ENCODE assay signal across 11 cellular contexts in the genomic region with DNA sequence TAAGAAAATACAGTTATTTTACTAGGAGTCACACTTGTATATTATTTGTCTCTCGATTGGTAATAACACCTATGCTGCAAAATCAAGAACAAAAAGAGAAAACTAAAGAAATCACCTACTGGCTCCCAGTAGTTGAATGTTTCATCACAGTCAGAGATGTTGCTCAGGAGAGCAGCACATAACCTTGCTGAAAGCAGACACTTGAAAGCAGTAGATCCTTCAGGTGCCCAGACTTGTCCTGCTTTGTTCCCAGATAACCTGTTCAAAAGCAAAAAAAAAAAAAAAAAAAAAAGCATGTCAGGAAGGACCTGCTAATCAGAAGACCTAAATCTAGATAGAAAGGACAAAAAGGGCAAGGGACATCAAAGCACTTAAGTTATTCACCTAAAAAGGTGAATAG. TPM values are rescaled to one million over a fixed set of nuclear protein-coding genes. Genes with fewer than 3 reads are reported as not detected.
DNase-seq lines count a peak whose midpoint lies in the region; ATAC-seq and TF ChIP-seq lines count a peak whose summit lies in the region.
"Had no signal": no experiment of that assay in that cellular context is flagged by ENCODE, and none has a peak within 500 bp of the region (broad histone marks: within the 10 kb centered on the region; RNA-seq: fewer than 3 reads in every experiment).

No MANE protein-coding gene starts in this region.

- POLR2A ChIA-PET in AG04449 (lab: Yijun Ruan, JAX) = interaction anchor here (0.6 to 1.0 kb wide), 3 partner anchors 23 to 57 kb away, joined by 3 to 4 read pairs (median 3); a partner anchor contains a TSS
- POLR2A ChIA-PET in activated CD8-positive, alpha-beta T cell treated with anti-CD3 and anti-CD28 coated beads, Interleukin-2, amount 10 ng/mL, durations not matched to agents 7 days and 5 days (lab: Charles Lee) = interaction anchor here (0.6 to 3.0 kb wide), 7 partner anchors 10 to 142 kb away, joined by 3 to 21 read pairs (median 4); no protein-coding TSS in a partner anchor

- H3K56ac ChIP-seq in mesendoderm (ENCODE audit: low read length) = no peak overlapping the region

- H3K23ac ChIP-seq in mesenchymal stem cell (ENCODE audit: low read length in 2 of 2) = no peak overlapping the region
- no peak overlapping the region for H3K23ac ChIP-seq in mesendoderm (ENCODE audit: low read length)

- no peak overlapping the region for H2BK15ac ChIP-seq in mesenchymal stem cell (ENCODE audit: low read depth, poor library complexity, severe bottlenecking)
- H2BK15ac ChIP-seq in mesendoderm (replicated peaks; ENCODE audit: low read depth) = no peak overlapping the region

- 100% methylated on average over 1 of the region's 1 CpG for WGBS in mesenchymal stem cell
- WGBS in mesendoderm (ENCODE audit: extremely low coverage, insufficient coverage, low lambda C conversion rate) = no CpG with 5 or more reads among the region's 1 CpG

- H2AK5ac ChIP-seq in mesenchymal stem cell (ENCODE audit: low read length, severe bottlenecking) (no peak overlapping the region), mesendoderm (ENCODE audit: low read length) (no peak overlapping the region)

- no peak overlapping the region for H4K5ac ChIP-seq in mesendoderm (ENCODE audit: low read length)

- no peaks in the 10 kb centered on the region for H3K9me2 ChIP-seq in GM23338 (ENCODE audit: insufficient read depth)

- no peak overlapping the region; the same call in 1 of the 2 replicates for H3K4me2 ChIP-seq in GM23338
- H3K4me2 ChIP-seq in mesenchymal stem cell (ENCODE audit: low read length, poor library complexity, severe bottlenecking) = no peak overlapping the region
- no peak overlapping the region for H3K4me2 ChIP-seq in mesendoderm (ENCODE audit: low read length)

- no peak overlapping the region for H3K27ac Mint-ChIP-seq in GM23338
- H3K27ac Mint-ChIP-seq in activated CD8-positive, alpha-beta T cell treated with anti-CD3 and anti-CD28 coated beads, Interleukin-2, amount 10 ng/mL, durations not matched to agents 7 days and 5 days = no peak overlapping the region

- H4K20me1 ChIP-seq in GM23338 (replicated peaks; ENCODE audit: insufficient read depth) = no peaks in the 10 kb centered on the region

- H2BK120ac ChIP-seq in mesenchymal stem cell (ENCODE audit: low read depth, low read length) (no peak overlapping the region), mesendoderm (ENCODE audit: low read depth, low read length) (no peak overlapping the region)

- H4K91ac ChIP-seq in mesenchymal stem cell (ENCODE audit: low read length) = no peak overlapping the region

- H3K27me3 ChIP-seq in GM23338 (ENCODE audit: insufficient read depth) (no peaks in the 10 kb centered on the region), mesenchymal stem cell (ENCODE audit: control insufficient read depth in 1 of 2, insufficient read depth in 1 of 2, low read length in 2 of 2) (no peaks in the 10 kb centered on the region), mesendoderm (ENCODE audit: insufficient read depth, low read length, poor library complexity) (no peaks in the 10 kb centered on the region)
- H3K27me3 ChIP-seq: uterus had no signal

- H2AFZ ChIP-seq in GM23338 (no peak overlapping the region), mesenchymal stem cell (ENCODE audit: low read depth, low read length) (no peak overlapping the region)

- H3K4me1 ChIP-seq in GM23338 (ENCODE audit: insufficient read depth) (peaks cover 12% of the 10 kb centered on the region; the same call in 1 of the 2 replicates), mesenchymal stem cell (ENCODE audit: control insufficient read depth, insufficient read depth, low read depth, low read length) (peaks cover 3% of the 10 kb centered on the region), mesendoderm (ENCODE audit: control insufficient read depth, low read depth, low read length) (no peaks in the 10 kb centered on the region)
- H3K4me1 ChIP-seq: uterus had no signal

- H3K27me3 Mint-ChIP-seq in GM23338 (ENCODE audit: insufficient read depth, low read depth, poor library complexity) = peaks cover 6% of the 10 kb centered on the region
- no peaks in the 10 kb centered on the region for H3K27me3 Mint-ChIP-seq in activated CD8-positive, alpha-beta T cell treated with anti-CD3 and anti-CD28 coated beads, Interleukin-2, amount 10 ng/mL, durations not matched to agents 7 days and 5 days (ENCODE audit: low read depth)

- H3K79me2 ChIP-seq in GM23338 (replicated peaks; ENCODE audit: insufficient read depth) (no peaks in the 10 kb centered on the region), mesendoderm (ENCODE audit: control insufficient read depth, insufficient read depth, low read length) (no peaks in the 10 kb centered on the region)

- no peaks in the 10 kb centered on the region for H3K9me3 Mint-ChIP-seq in GM23338
- H3K9me3 Mint-ChIP-seq in activated CD8-positive, alpha-beta T cell treated with anti-CD3 and anti-CD28 coated beads, Interleukin-2, amount 10 ng/mL, durations not matched to agents 7 days and 5 days (ENCODE audit: insufficient read depth) = no peaks in the 10 kb centered on the region

- in situ Hi-C loops in KBM-7 (cut with MboI; ENCODE audit: low pct_unique_long_range_greater_than_20kb, low sequenced_read_pairs) = no loop called here

- peaks cover 13% of the 10 kb centered on the region for H3K36me3 Mint-ChIP-seq in GM23338 (ENCODE audit: low read depth)
- peaks cover 36% of the 10 kb centered on the region for H3K36me3 Mint-ChIP-seq in activated CD8-positive, alpha-beta T cell treated with anti-CD3 and anti-CD28 coated beads, Interleukin-2, amount 10 ng/mL, durations not matched to agents 7 days and 5 days (ENCODE audit: low read depth)

- H3K9ac ChIP-seq in mesenchymal stem cell (ENCODE audit: low read length) (peak overlapping the region; percentile 92), mesendoderm (ENCODE audit: low read length) (no peak overlapping the region)

- H3K9me3 ChIP-seq in mesenchymal stem cell (ENCODE audit: control insufficient read depth, low read length) = no peaks in the 10 kb centered on the region
- H3K9me3 ChIP-seq: uterus had no signal

- H3K36me3 ChIP-seq in GM23338 (ENCODE audit: insufficient read depth) (0 out of 2 replicates have a peak, but pooled peaks cover 6% of the 10 kb centered on the region), mesenchymal stem cell (ENCODE audit: control insufficient read depth in 1 of 2, insufficient read depth in 2 of 2, low read depth in 1 of 2, low read length in 2 of 2) (peaks cover 7 to 40% of the 10 kb centered on the region in 2 experiments), mesendoderm (ENCODE audit: control insufficient read depth, insufficient read depth, low read length) (no peaks in the 10 kb centered on the region)
- H3K36me3 ChIP-seq: uterus had no signal

- peaks cover 12% of the 10 kb centered on the region for H3K79me1 ChIP-seq in mesenchymal stem cell (replicated peaks; ENCODE audit: low read length, poor library complexity, severe bottlenecking)
- no peaks in the 10 kb centered on the region for H3K79me1 ChIP-seq in mesendoderm (ENCODE audit: low read length)

- H3K4me3 Mint-ChIP-seq in GM23338 = no peak overlapping the region
- H3K4me3 Mint-ChIP-seq in activated CD8-positive, alpha-beta T cell treated with anti-CD3 and anti-CD28 coated beads, Interleukin-2, amount 10 ng/mL, durations not matched to agents 7 days and 5 days = peak overlapping the region; percentile 49

- no peak overlapping the region for H3K18ac ChIP-seq in mesenchymal stem cell (ENCODE audit: low read depth in 1 of 2, low read length in 2 of 2)
- H3K18ac ChIP-seq in mesendoderm (ENCODE audit: low read length) = no peak overlapping the region

- H2BK5ac ChIP-seq in mesenchymal stem cell (ENCODE audit: low read depth, low read length, poor library complexity, severe bottlenecking) (no peak overlapping the region), mesendoderm (ENCODE audit: low read length) (no peak overlapping the region)

- no peak for TF ChIP-seq CTCF in AG04449 (IDR thresholded peaks at IDR 0.05; ENCODE audit: insufficient read depth, low read length, missing control alignments)
- TF ChIP-seq CTCF in GM23338 (conservative IDR thresholded peaks at IDR 0.05; ENCODE audit: low read depth in 2 of 2) = no peak

- H2BK12ac ChIP-seq in mesenchymal stem cell (ENCODE audit: low read length in 2 of 2) = no peak overlapping the region

- peaks cover 11% of the 10 kb centered on the region; the same call in 2 of the 3 replicates for H3K4me1 Mint-ChIP-seq in GM23338
- peaks cover 23% of the 10 kb centered on the region for H3K4me1 Mint-ChIP-seq in activated CD8-positive, alpha-beta T cell treated with anti-CD3 and anti-CD28 coated beads, Interleukin-2, amount 10 ng/mL, durations not matched to agents 7 days and 5 days (ENCODE audit: low read depth)

- H3F3A ChIP-seq in GM23338 (replicated peaks; ENCODE audit: low read depth) = no peaks in the 10 kb centered on the region

- ATAC-seq in GM23338 (no peak), left lobe of liver (no peak)
- ATAC-seq in activated CD8-positive, alpha-beta T cell treated with anti-CD3 and anti-CD28 coated beads, Interleukin-2, amount 10 ng/mL, durations not matched to agents 7 days and 5 days = no peak

- DNase-seq in AG04449 (ENCODE audit: low read depth, low spot score) = no peak
- no peak for DNase-seq in GM23338 (ENCODE audit: low spot score)
- no peak for DNase-seq in activated CD8-positive, alpha-beta T cell treated with anti-CD3 and anti-CD28 coated beads, Interleukin-2, amount 10 ng/mL, durations not matched to agents 7 days and 5 days
- DNase-seq in mesenchymal stem cell = no peak
- DNase-seq in mesendoderm = no peak
- no peak for DNase-seq in DMS53 treated with DMSO at 0.1 percent for 48 hours (lab: John Stamatoyannopoulos, UW; ENCODE audit: unreplicated experiment)
- DNase-seq in left lobe of liver (ENCODE audit: low spot score) = no peak
- no peak for DNase-seq in KBM-7
- DNase-seq: stimulated activated CD4-positive, alpha-beta T cell treated with anti-CD3 and anti-CD28 coated beads, Interleukin-4, amount 100 ng/mL, for 1 hour; uterus had no signal

- no peak overlapping the region for H4K8ac ChIP-seq in mesenchymal stem cell (ENCODE audit: low read length)
- no peak overlapping the region for H4K8ac ChIP-seq in mesendoderm (ENCODE audit: low read depth, low read length)

- H3K27ac ChIP-seq in GM23338 (ENCODE audit: low read depth) (no peak overlapping the region), mesenchymal stem cell (ENCODE audit: low read length, poor library complexity, severe bottlenecking) (no peak overlapping the region), mesendoderm (ENCODE audit: low read depth, low read length) (no peak overlapping the region)

- no peak overlapping the region for H3K14ac ChIP-seq in mesenchymal stem cell (ENCODE audit: low read length in 2 of 2)

- H3K4ac ChIP-seq in mesenchymal stem cell (ENCODE audit: low read depth in 1 of 2, low read length in 2 of 2) (no peak overlapping the region), mesendoderm (ENCODE audit: low read depth, low read length) (no peak overlapping the region)

- H3K4me3 ChIP-seq in AG04449 (ENCODE audit: low read depth, low read length) (peak overlapping the region; percentile 90; the same call in 1 of the 2 replicates), GM23338 (peak overlapping the region; percentile 80; the same call in 1 of the 2 replicates), mesenchymal stem cell (ENCODE audit: insufficient read depth in 1 of 2, low read depth in 1 of 2, low read length in 2 of 2) (peak overlapping the region in 1 of 2 experiments; percentile 94), mesendoderm (ENCODE audit: low read length) (no peak overlapping the region)

- CTCF ChIA-PET in AG04449 (lab: Yijun Ruan, JAX) = interaction anchor here (0.8 to 4.0 kb wide), 17 partner anchors 8 to 410 kb away, joined by 3 to 26 read pairs (median 4); a partner anchor contains a TSS
- CTCF ChIA-PET in activated CD8-positive, alpha-beta T cell treated with anti-CD3 and anti-CD28 coated beads, Interleukin-2, amount 10 ng/mL, durations not matched to agents 7 days and 5 days (lab: Charles Lee) = interaction anchor here (0.6 to 2.4 kb wide), 11 partner anchors 9 to 410 kb away, joined by 3 to 14 read pairs (median 4); no protein-coding TSS in a partner anchor

RNA-seq across cellular contexts. Expression of a gene that starts 1.3 kb away (rescaled TPM):
- 20.2 and 31.1 TPM in 2 replicates for total RNA-seq in GM23338 (2014; rRNA removed; shearing (Covaris generic))
- 24.8 and 25.4 TPM in 2 replicates for polyA plus RNA-seq in GM23338 (2016; fragmentation: Nextera tagmentation; extraction: Ambion mirVana)
- total RNA-seq in activated CD8-positive, alpha-beta T cell treated with anti-CD3 and anti-CD28 coated beads, Interleukin-2, amount 10 ng/mL, durations not matched to agents 7 days and 5 days = 10 to 100 TPM; 29.2 to 31.1 TPM
- polyA plus RNA-seq in mesenchymal stem cell (2013, experiment 1 of 2) = 42.4 TPM
- polyA plus RNA-seq in mesenchymal stem cell (2013, experiment 2 of 2) = 43.8 TPM
- polyA plus RNA-seq in mesendoderm (2013, experiment 1 of 2) = 36.5 TPM
- 34.0 TPM for polyA plus RNA-seq in mesendoderm (2013, experiment 2 of 2)
- 15.0 TPM for total RNA-seq in left lobe of liver

RNA-seq across cellular contexts. Expression of a gene that starts 8.9 kb away (rescaled TPM):
- total RNA-seq in GM23338 (2014; rRNA removed; shearing (Covaris generic)) = 2.4 and 3.0 TPM in 2 replicates
- polyA plus RNA-seq in GM23338 (2016; fragmentation: Nextera tagmentation; extraction: Ambion mirVana) = 1.6 TPM in 2 replicates
- total RNA-seq in activated CD8-positive, alpha-beta T cell treated with anti-CD3 and anti-CD28 coated beads, Interleukin-2, amount 10 ng/mL, durations not matched to agents 7 days and 5 days = 1 to 10 TPM; 4.4 to 5.9 TPM
- polyA plus RNA-seq in mesenchymal stem cell (2013, experiment 1 of 2) = 1.0 TPM
- 0.95 TPM for polyA plus RNA-seq in mesenchymal stem cell (2013, experiment 2 of 2)
- 1.6 TPM for polyA plus RNA-seq in mesendoderm (2013, experiment 1 of 2)
- polyA plus RNA-seq in mesendoderm (2013, experiment 2 of 2) = 1.6 TPM
- total RNA-seq in left lobe of liver = 0.70 TPM

RNA-seq across cellular contexts. Expression of a gene that starts 9.2 kb away (rescaled TPM):
- total RNA-seq in GM23338 (2014; rRNA removed; shearing (Covaris generic)) = 9.9 and 15.8 TPM in 2 replicates
- 52.8 and 55.8 TPM in 2 replicates for polyA plus RNA-seq in GM23338 (2016; fragmentation: Nextera tagmentation; extraction: Ambion mirVana)
- total RNA-seq in activated CD8-positive, alpha-beta T cell treated with anti-CD3 and anti-CD28 coated beads, Interleukin-2, amount 10 ng/mL, durations not matched to agents 7 days and 5 days = 10 to 100 TPM; 17.8 to 18.3 TPM
- 14.6 TPM for polyA plus RNA-seq in mesenchymal stem cell (2013, experiment 1 of 2)
- 13.8 TPM for polyA plus RNA-seq in mesenchymal stem cell (2013, experiment 2 of 2)
- 22.5 TPM for polyA plus RNA-seq in mesendoderm (2013, experiment 1 of 2)
- polyA plus RNA-seq in mesendoderm (2013, experiment 2 of 2) = 24.1 TPM
- total RNA-seq in left lobe of liver = 12.5 TPM

RNA-seq across cellular contexts. Expression of a gene that starts 41.5 kb away (rescaled TPM):
- total RNA-seq in GM23338 (2014; rRNA removed; shearing (Covaris generic)) = 6.1 and 6.8 TPM in 2 replicates
- polyA plus RNA-seq in GM23338 (2016; fragmentation: Nextera tagmentation; extraction: Ambion mirVana) = 8.4 and 9.6 TPM in 2 replicates
- not detected for total RNA-seq in activated CD8-positive, alpha-beta T cell treated with anti-CD3 and anti-CD28 coated beads, Interleukin-2, amount 10 ng/mL, durations not matched to agents 7 days and 5 days
- polyA plus RNA-seq in mesenchymal stem cell (2013, experiment 1 of 2) = 9.0 TPM
- polyA plus RNA-seq in mesenchymal stem cell (2013, experiment 2 of 2) = 9.8 TPM
- 3.4 TPM for polyA plus RNA-seq in mesendoderm (2013, experiment 1 of 2)
- 4.2 TPM for polyA plus RNA-seq in mesendoderm (2013, experiment 2 of 2)
- total RNA-seq in left lobe of liver = 4.8 TPM
- total RNA-seq: mononuclear cell had no signal

RNA-seq across cellular contexts. Expression of a gene that starts 42.4 kb away (rescaled TPM):
- total RNA-seq in GM23338 (2014; rRNA removed; shearing (Covaris generic)) = 1.0 and 3.5 TPM in 2 replicates
- 2.2 and 2.6 TPM in 2 replicates for polyA plus RNA-seq in GM23338 (2016; fragmentation: Nextera tagmentation; extraction: Ambion mirVana)
- total RNA-seq in activated CD8-positive, alpha-beta T cell treated with anti-CD3 and anti-CD28 coated beads, Interleukin-2, amount 10 ng/mL, durations not matched to agents 7 days and 5 days = not detected
- 0.10 TPM for polyA plus RNA-seq in mesenchymal stem cell (2013, experiment 1 of 2)
- polyA plus RNA-seq in mesenchymal stem cell (2013, experiment 2 of 2) = not detected
- 0.56 TPM for polyA plus RNA-seq in mesendoderm (2013, experiment 1 of 2)
- polyA plus RNA-seq in mesendoderm (2013, experiment 2 of 2) = 0.53 TPM
- total RNA-seq in left lobe of liver = 0.13 TPM
- total RNA-seq: mononuclear cell had no signal
